ENCODE assay signal across 1 cellular context in genomic region chr1:23593556-23594148, GRCh38.
TF ChIP-seq lines count a peak whose summit lies in the region.

No MANE protein-coding gene starts in this region.

TF ChIP-seq in SK-N-SH treated with all-trans-retinoic acid at 6 μM for 48 hours, 23 proteins besides CTCF, POLR2A, EP300 and RAD21 (continued from another document):
- no peak for TF ChIP-seq PATZ1 (CRISPR knock-in tag; IDR thresholded peaks at IDR 0.05; ENCODE audit: borderline replicate concordance)
- no peak for TF ChIP-seq TOX (CRISPR knock-in tag; IDR thresholded peaks at IDR 0.05; ENCODE audit: borderline replicate concordance)
- no peak for TF ChIP-seq ARNTL (CRISPR knock-in tag; IDR thresholded peaks at IDR 0.05; ENCODE audit: borderline replicate concordance, low read depth)
- TF ChIP-seq, protein P1, sequence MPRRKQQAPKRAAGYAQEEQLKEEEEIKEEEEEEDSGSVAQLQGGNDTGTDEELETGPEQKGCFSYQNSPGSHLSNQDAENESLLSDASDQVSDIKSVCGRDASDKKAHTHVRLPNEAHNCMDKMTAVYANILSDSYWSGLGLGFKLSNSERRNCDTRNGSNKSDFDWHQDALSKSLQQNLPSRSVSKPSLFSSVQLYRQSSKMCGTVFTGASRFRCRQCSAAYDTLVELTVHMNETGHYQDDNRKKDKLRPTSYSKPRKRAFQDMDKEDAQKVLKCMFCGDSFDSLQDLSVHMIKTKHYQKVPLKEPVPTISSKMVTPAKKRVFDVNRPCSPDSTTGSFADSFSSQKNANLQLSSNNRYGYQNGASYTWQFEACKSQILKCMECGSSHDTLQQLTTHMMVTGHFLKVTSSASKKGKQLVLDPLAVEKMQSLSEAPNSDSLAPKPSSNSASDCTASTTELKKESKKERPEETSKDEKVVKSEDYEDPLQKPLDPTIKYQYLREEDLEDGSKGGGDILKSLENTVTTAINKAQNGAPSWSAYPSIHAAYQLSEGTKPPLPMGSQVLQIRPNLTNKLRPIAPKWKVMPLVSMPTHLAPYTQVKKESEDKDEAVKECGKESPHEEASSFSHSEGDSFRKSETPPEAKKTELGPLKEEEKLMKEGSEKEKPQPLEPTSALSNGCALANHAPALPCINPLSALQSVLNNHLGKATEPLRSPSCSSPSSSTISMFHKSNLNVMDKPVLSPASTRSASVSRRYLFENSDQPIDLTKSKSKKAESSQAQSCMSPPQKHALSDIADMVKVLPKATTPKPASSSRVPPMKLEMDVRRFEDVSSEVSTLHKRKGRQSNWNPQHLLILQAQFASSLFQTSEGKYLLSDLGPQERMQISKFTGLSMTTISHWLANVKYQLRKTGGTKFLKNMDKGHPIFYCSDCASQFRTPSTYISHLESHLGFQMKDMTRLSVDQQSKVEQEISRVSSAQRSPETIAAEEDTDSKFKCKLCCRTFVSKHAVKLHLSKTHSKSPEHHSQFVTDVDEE (CRISPR knock-in tag; IDR thresholded peaks at IDR 0.05): no peak
